In genomic region chr20:30491016-30491415, GRCh38 we compare ENCODE assay signal across 31 cellular contexts.
"Had no signal": no experiment of that assay in that cellular context is flagged by ENCODE, and none has a peak within 500 bp of the region (broad histone marks: within the 10 kb centered on the region; RNA-seq: fewer than 3 reads in every experiment).

No MANE protein-coding gene starts in this region.

- H3K27me3 ChIP-seq: ascending aorta had no signal

- ATAC-seq: activated CD8-positive, alpha-beta T cell treated with anti-CD3 and anti-CD28 coated beads for 36 hours; activated naive CD4-positive, alpha-beta T cell treated with anti-CD3 and anti-CD28 coated beads, Interleukin-2, amount 50 U/mL, for 72 hours; activated T-cell treated with anti-CD3 and anti-CD28 coated beads, Interleukin-2, amount 50 U/mL, for 4 hours; activated T-cell treated with anti-CD3 and anti-CD28 coated beads, Interleukin-2, amount 50 U/mL, for 72 hours; activated T-helper 17 cell treated with anti-CD3 and anti-CD28 coated beads, Interleukin-2, amount 50 U/mL, for 72 hours had no signal

- H3K27ac ChIP-seq: ascending aorta, cardiac muscle cell, VCaP had no signal

- H3K4me3 ChIP-seq: ascending aorta, cardiac muscle cell had no signal

- DNase-seq: activated B cell treated with CpG ODN at 0.5 μM for 24 hours; activated CD4-positive, alpha-beta memory T cell treated with anti-CD3 and anti-CD28 coated beads for 36 hours; activated CD4-positive, alpha-beta T cell treated with anti-CD3 and anti-CD28 coated beads for 4 hours; activated CD4-positive, alpha-beta T cell treated with anti-CD3 and anti-CD28 coated beads, Interleukin-2, amount 10 ng/mL, durations not matched to agents 24 days and 14 days; activated CD4-positive, alpha-beta T cell treated with anti-CD3 and anti-CD28 coated beads, Interleukin-2, amount 50 U/mL, for 1 hour; activated CD4-positive, alpha-beta T cell treated with anti-CD3 and anti-CD28 coated beads, Interleukin-2, amount 50 U/mL, for 4 hours; activated CD4-positive, CD25-positive, alpha-beta regulatory T cell treated with anti-CD3 and anti-CD28 coated beads, Interleukin-2, amount 50 U/mL, for 72 hours; activated CD8-positive, alpha-beta memory T cell treated with anti-CD3 and anti-CD28 coated beads, Interleukin-2, amount 50 U/mL, for 4 hours; activated CD8-positive, alpha-beta T cell treated with anti-CD3 and anti-CD28 coated beads for 36 hours; activated effector memory CD4-positive, alpha-beta T cell treated with anti-CD3 and anti-CD28 coated beads, Interleukin-2, amount 50 U/mL, for 16 hours; activated gamma-delta T cell treated with Interleukin-2 at 50 U/mL for 16 hours; activated naive CD4-positive, alpha-beta T cell; activated naive CD4-positive, alpha-beta T cell treated with anti-CD3 and anti-CD28 coated beads for 36 hours; activated naive CD4-positive, alpha-beta T cell treated with anti-CD3 and anti-CD28 coated beads, Interleukin-2, amount 50 U/mL, for 16 hours; activated naive CD8-positive, alpha-beta T cell treated with anti-CD3 and anti-CD28 coated beads for 36 hours; activated T-cell treated with anti-CD3 and anti-CD28 coated beads for 4 hours; activated T-cell treated with anti-CD3 and anti-CD28 coated beads, Interleukin-2, amount 50 U/mL, for 1 hour; activated T-cell treated with anti-CD3 and anti-CD28 coated beads, Interleukin-2, amount 50 U/mL, for 4 hours; activated T-cell treated with anti-CD3 and anti-CD28 coated beads, Interleukin-2, amount 50 U/mL, for 72 hours; amygdala; anterior cingulate cortex; central memory CD4-positive, alpha-beta T cell; SW 1271; T-helper 1 cell; T-helper 2 cell; T-helper 9 cell had no signal

- H3K4me1 ChIP-seq: ascending aorta had no signal

- H3K36me3 ChIP-seq: ascending aorta, cardiac muscle cell had no signal
